In genomic region chr17:58475985-58476384, GRCh38 we compare ENCODE assay signal across 24 cellular contexts. TPM values are rescaled to one million over a fixed set of nuclear protein-coding genes. Genes with fewer than 3 reads are reported as not detected.
A peak's percentile ranks its signal among the peaks of the same experiment; 100 is the strongest.
DNase-seq lines count a peak whose midpoint lies in the region; ATAC-seq, FAIRE-seq and TF ChIP-seq lines count a peak whose summit lies in the region.
"Had no signal": no experiment of that assay in that cellular context is flagged by ENCODE, and none has a peak within 500 bp of the region (broad histone marks: within the 10 kb centered on the region; RNA-seq: fewer than 3 reads in every experiment).

No MANE protein-coding gene starts in this region.

- no peak for DNase-seq in HepG2 (ENCODE audit: low spot score)
- DNase-seq in right lobe of liver, result no peak
- DNase-seq in neural progenitor cell (ENCODE audit: low spot score), result no peak
- DNase-seq in NCI-H1436 (lab: John Stamatoyannopoulos, UW), result no peak
- DNase-seq in NCI-H2227 (lab: John Stamatoyannopoulos, UW; ENCODE audit: unreplicated experiment), result no peak
- DNase-seq in stimulated activated CD4-positive, alpha-beta T cell treated with anti-CD3 and anti-CD28 coated beads, Interleukin-1b, Interleukin-23, amount 100 ng/mL, for 48 hours, result no peak
- DNase-seq: Caco-2; CD4-positive, CD25-positive, alpha-beta regulatory T cell; CD8-positive, alpha-beta T cell; DMS153; DND-41; GM23248; H7; HCEC 1CT had no signal

- TF ChIP-seq EP300 in HepG2 (IDR thresholded peaks at IDR 0.05; ENCODE audit: low read depth in 2 of 2, low read length in 2 of 2), result no peak
- no peak for TF ChIP-seq EP300 in HepG2 (CRISPR knock-in tag; IDR thresholded peaks at IDR 0.05; ENCODE audit: borderline replicate concordance)

- H3K4me3 Mint-ChIP-seq in neural progenitor cell, result no peak overlapping the region
- H3K4me3 Mint-ChIP-seq: B cell; CD4-positive, CD25-positive, alpha-beta regulatory T cell; CD8-positive, alpha-beta T cell had no signal

- H3K4me2 ChIP-seq in HepG2 (ENCODE audit: low read depth, low read length) (no peak overlapping the region), neural progenitor cell (no peak overlapping the region)
- H3K4me2 ChIP-seq: BLaER1 had no signal

- no peaks in the 10 kb centered on the region for H3K36me3 ChIP-seq in HepG2 (replicated peaks in 1 of 2; ENCODE audit: control insufficient read depth in 1 of 2, insufficient read depth in 2 of 2, low read length in 2 of 2)
- H3K36me3 ChIP-seq in right lobe of liver, result no peaks in the 10 kb centered on the region
- H3K36me3 ChIP-seq in neural progenitor cell, result no peaks in the 10 kb centered on the region
- H3K36me3 ChIP-seq in subcutaneous abdominal adipose tissue (ENCODE audit: control insufficient read depth in 5 of 5, insufficient read depth in 5 of 5, low read length in 5 of 5), result no peaks in the 10 kb centered on the region
- H3K36me3 ChIP-seq: BLaER1 had no signal

- H3K36me3 Mint-ChIP-seq in neural progenitor cell, result no peaks in the 10 kb centered on the region

- no peak for ATAC-seq in HepG2
- no peak for ATAC-seq in right lobe of liver
- ATAC-seq: CD8-positive, alpha-beta T cell had no signal

- intact Hi-C loops in HepG2 (cut with micrococcal nuclease; ENCODE audit: unreplicated experiment) (no loop called here), right lobe of liver (cut with DNase I) (no loop called here)

- H4K20me1 ChIP-seq in HepG2 (ENCODE audit: insufficient read depth, low read length) (no peaks in the 10 kb centered on the region), neural progenitor cell (ENCODE audit: low read depth) (no peaks in the 10 kb centered on the region)
- H4K20me1 ChIP-seq: BLaER1 had no signal

- H3K4me1 Mint-ChIP-seq in neural progenitor cell, result no peaks in the 10 kb centered on the region
- H3K4me1 Mint-ChIP-seq: B cell had no signal

- H2AFZ ChIP-seq in HepG2 (ENCODE audit: low read length), result no peak overlapping the region
- H2AFZ ChIP-seq in neural progenitor cell (replicated peaks), result peak overlapping the region; percentile 10
- H2AFZ ChIP-seq: GM23248 had no signal

- H3K79me2 ChIP-seq in HepG2 (ENCODE audit: insufficient read depth, low read length), result no peaks in the 10 kb centered on the region
- no peaks in the 10 kb centered on the region for H3K79me2 ChIP-seq in neural progenitor cell (ENCODE audit: low read depth)

- no peaks in the 10 kb centered on the region for H3K9me3 Mint-ChIP-seq in neural progenitor cell
- H3K9me3 Mint-ChIP-seq: CD4-positive, CD25-positive, alpha-beta regulatory T cell; CD8-positive, alpha-beta T cell had no signal

- no peak for TF ChIP-seq RAD21 in HepG2 (CRISPR knock-in tag; IDR thresholded peaks at IDR 0.05)

- FAIRE-seq in HepG2 (lab: Jason Lieb, UNC), result no peak
- FAIRE-seq: A204.1, G401.6, GM12892, H1 had no signal

- H3K9me3 ChIP-seq in HepG2 (ENCODE audit: low read length) (no peaks in the 10 kb centered on the region), right lobe of liver (no peaks in the 10 kb centered on the region), neural progenitor cell (ENCODE audit: low read depth) (no peaks in the 10 kb centered on the region), subcutaneous abdominal adipose tissue (ENCODE audit: control insufficient read depth in 5 of 5, low read length in 5 of 5) (no peaks in the 10 kb centered on the region)
- H3K9me3 ChIP-seq: BLaER1, Caco-2 had no signal

- BruUV-seq in HepG2 (replicated peaks; lab: Mats Ljungman, UMichigan), result no TSS peak

- no peak overlapping the region for H3K4me3 ChIP-seq in HepG2 (replicated peaks in 1 of 3; ENCODE audit: insufficient read depth in 1 of 3, low read depth in 2 of 3, low read length in 3 of 3)
- H3K4me3 ChIP-seq in right lobe of liver, result no peak overlapping the region
- no peak overlapping the region for H3K4me3 ChIP-seq in neural progenitor cell
- no peak overlapping the region for H3K4me3 ChIP-seq in subcutaneous abdominal adipose tissue (ENCODE audit: low read depth in 1 of 5, low read length in 5 of 5)
- H3K4me3 ChIP-seq: BLaER1, GM23248 had no signal

- TF ChIP-seq POLR2A in HepG2 (IDR thresholded peaks at IDR 0.05; ENCODE audit: insufficient read depth in 1 of 2, low read depth in 2 of 2, low read length in 2 of 2) (no peak), right lobe of liver (IDR thresholded peaks at IDR 0.05) (no peak)

- CTCF ChIA-PET in HepG2 (lab: Yijun Ruan, JAX; ENCODE audit: low intra/inter-chr PET ratio, low total read pairs), result no interaction called here

- no peak for TF ChIP-seq CTCF in HepG2 (CRISPR knock-in tag; IDR thresholded peaks at IDR 0.05)
- TF ChIP-seq CTCF in right lobe of liver (IDR thresholded peaks at IDR 0.05), result no peak
- no peak for TF ChIP-seq CTCF in neural progenitor cell (IDR thresholded peaks at IDR 0.05)

- no peak overlapping the region for H3K9ac ChIP-seq in HepG2 (ENCODE audit: insufficient read depth, low read depth, low read length)
- no peak overlapping the region for H3K9ac ChIP-seq in neural progenitor cell
- H3K9ac ChIP-seq in subcutaneous abdominal adipose tissue (ENCODE audit: low read length in 5 of 5), result no peak overlapping the region
- H3K9ac ChIP-seq: BLaER1, GM23248 had no signal

- H3K27me3 ChIP-seq in HepG2 (ENCODE audit: control insufficient read depth in 1 of 2, insufficient read depth in 2 of 2, low read length in 2 of 2) (no peaks in the 10 kb centered on the region; a peak in 1 of 5 replicates), right lobe of liver (no peaks in the 10 kb centered on the region), neural progenitor cell (no peaks in the 10 kb centered on the region), subcutaneous abdominal adipose tissue (ENCODE audit: control insufficient read depth in 5 of 5, insufficient read depth in 4 of 5, low read length in 5 of 5) (no peaks in the 10 kb centered on the region)
- H3K27me3 ChIP-seq: BLaER1 had no signal

- no peak overlapping the region for H3K27ac Mint-ChIP-seq in neural progenitor cell
- H3K27ac Mint-ChIP-seq: B cell; CD4-positive, CD25-positive, alpha-beta regulatory T cell; CD8-positive, alpha-beta T cell had no signal

- no peak overlapping the region for H3K27ac ChIP-seq in HepG2 (ENCODE audit: extremely low read length, insufficient read depth, low read length)
- no peak overlapping the region for H3K27ac ChIP-seq in right lobe of liver
- H3K27ac ChIP-seq in neural progenitor cell, result no peak overlapping the region
- H3K27ac ChIP-seq in subcutaneous abdominal adipose tissue (ENCODE audit: low read depth, low read length), result peak overlapping the region; percentile 16
- H3K27ac ChIP-seq: 22Rv1, BLaER1, C4-2B, GM23248 had no signal

- POLR2A ChIA-PET in HepG2 (lab: Yijun Ruan, JAX), result no interaction called here

- H3K4me1 ChIP-seq in HepG2 (ENCODE audit: insufficient read depth, low read length) (no peaks in the 10 kb centered on the region), right lobe of liver (no peaks in the 10 kb centered on the region), neural progenitor cell (no peaks in the 10 kb centered on the region), subcutaneous abdominal adipose tissue (ENCODE audit: control insufficient read depth in 5 of 5, insufficient read depth in 5 of 5, low read length in 5 of 5) (no peaks in the 10 kb centered on the region)
- H3K4me1 ChIP-seq: BLaER1 had no signal

- in situ Hi-C loops in HepG2 (cut with HindIII; ENCODE audit: extremely low pct_ligation_motif_present, low pct_unique_long_range_greater_than_20kb), result no loop called here

- H3F3A ChIP-seq in neural progenitor cell (ENCODE audit: low read depth), result no peaks in the 10 kb centered on the region

- no peaks in the 10 kb centered on the region for H3K27me3 Mint-ChIP-seq in neural progenitor cell (ENCODE audit: insufficient read depth, low read depth)
- H3K27me3 Mint-ChIP-seq: B cell; CD4-positive, CD25-positive, alpha-beta regulatory T cell had no signal

RNA-seq across cellular contexts. Expression of gene HSF5, which starts 12.2 kb away (rescaled TPM):
- not detected in 2 replicates for total RNA-seq in HepG2 (2016; rRNA removed; fragmentation: Illumina TruSeq; extraction: Trizol)
- total RNA-seq in HepG2 (2016; cell fraction: cytosol; rRNA removed; fragmentation: Illumina TruSeq; extraction: Trizol; ENCODE audit: low read depth), result not detected in 2 replicates
- not detected in 2 replicates for total RNA-seq in HepG2 (2016; cell fraction: insoluble cytoplasmic fraction; rRNA removed; fragmentation: Illumina TruSeq; extraction: Trizol)
- total RNA-seq in HepG2 (2016; cell fraction: membrane; rRNA removed; fragmentation: Illumina TruSeq; extraction: Trizol), result 0.03 and 0.06 TPM in 2 replicates
- total RNA-seq in HepG2 (2016; cell fraction: nucleus; rRNA removed; fragmentation: Illumina TruSeq; extraction: Trizol), result not detected in 2 replicates
- not detected in 2 replicates for polyA plus RNA-seq in HepG2 (2011; rRNA removed)
- not detected in 2 replicates for polyA plus RNA-seq in HepG2 (2011; cell fraction: cytosol; rRNA removed)
- polyA plus RNA-seq in HepG2 (2011; cell fraction: nucleus; rRNA removed), result 0.03 TPM in 1 of 2 replicates, not detected in the other
- polyA plus RNA-seq in HepG2 (2012), result not detected in 2 replicates
- not detected in 2 replicates for polyA plus RNA-seq in HepG2 (2016; cell fraction: cytosol; fragmentation: Illumina TruSeq; extraction: Trizol; ENCODE audit: low read depth)
- not detected in 2 replicates for polyA plus RNA-seq in HepG2 (2016; cell fraction: insoluble cytoplasmic fraction; fragmentation: Illumina TruSeq; extraction: Trizol; ENCODE audit: low read depth)
- not detected in 2 replicates for polyA plus RNA-seq in HepG2 (2016; cell fraction: membrane; fragmentation: Illumina TruSeq; extraction: Trizol; ENCODE audit: low read depth)
- not detected in 2 replicates for polyA plus RNA-seq in HepG2 (2016; cell fraction: nucleus; fragmentation: Illumina TruSeq; extraction: Trizol; ENCODE audit: insufficient read depth, low read depth)
- 0.06 TPM in 1 of 2 replicates, not detected in the other for polyA minus RNA-seq in HepG2 (2011; rRNA and poly(A)+ RNA removed; ENCODE audit: low replicate concordance)
- polyA minus RNA-seq in HepG2 (2011; cell fraction: cytosol; rRNA and poly(A)+ RNA removed), result not detected in 2 replicates
- polyA minus RNA-seq in HepG2 (2011; cell fraction: nucleus; rRNA and poly(A)+ RNA removed), result 0.13 TPM in 1 of 2 replicates, not detected in the other
- under 1 TPM in 5 of 6 experiments, not detected in 1; 0.06 to 0.18 (median 0.10) TPM for total RNA-seq in right lobe of liver
- 0.03 TPM in 1 of 2 replicates, not detected in the other for total RNA-seq in neural progenitor cell (ENCODE audit: low replicate concordance)
- total RNA-seq: GM23248, H1, H7 had no signal
- polyA plus RNA-seq: AG04450, GM23248, H1 had no signal

RNA-seq across cellular contexts. Expression of gene MTMR4, which starts 38.5 kb away (rescaled TPM):
- total RNA-seq in HepG2 (2016; rRNA removed; fragmentation: Illumina TruSeq; extraction: Trizol), result 62.5 and 67.7 TPM in 2 replicates
- 6.9 and 7.8 TPM in 2 replicates for total RNA-seq in HepG2 (2016; cell fraction: cytosol; rRNA removed; fragmentation: Illumina TruSeq; extraction: Trizol; ENCODE audit: low read depth)
- 61.5 and 62.9 TPM in 2 replicates for total RNA-seq in HepG2 (2016; cell fraction: insoluble cytoplasmic fraction; rRNA removed; fragmentation: Illumina TruSeq; extraction: Trizol)
- total RNA-seq in HepG2 (2016; cell fraction: membrane; rRNA removed; fragmentation: Illumina TruSeq; extraction: Trizol), result 27.9 and 28.2 TPM in 2 replicates
- 54.7 and 66.1 TPM in 2 replicates for total RNA-seq in HepG2 (2016; cell fraction: nucleus; rRNA removed; fragmentation: Illumina TruSeq; extraction: Trizol)
- 50.0 and 65.1 TPM in 2 replicates for polyA plus RNA-seq in HepG2 (2011; rRNA removed)
- polyA plus RNA-seq in HepG2 (2011; cell fraction: cytosol; rRNA removed), result 31.7 and 35.5 TPM in 2 replicates
- polyA plus RNA-seq in HepG2 (2011; cell fraction: nucleus; rRNA removed), result 74.1 and 81.5 TPM in 2 replicates
- 31.8 and 52.5 TPM in 2 replicates for polyA plus RNA-seq in HepG2 (2012)
- 1.6 and 1.8 TPM in 2 replicates for polyA plus RNA-seq in HepG2 (2016; cell fraction: cytosol; fragmentation: Illumina TruSeq; extraction: Trizol; ENCODE audit: low read depth)
- polyA plus RNA-seq in HepG2 (2016; cell fraction: insoluble cytoplasmic fraction; fragmentation: Illumina TruSeq; extraction: Trizol; ENCODE audit: low read depth), result 34.7 and 37.2 TPM in 2 replicates
- polyA plus RNA-seq in HepG2 (2016; cell fraction: membrane; fragmentation: Illumina TruSeq; extraction: Trizol; ENCODE audit: low read depth), result 7.7 and 8.4 TPM in 2 replicates
- polyA plus RNA-seq in HepG2 (2016; cell fraction: nucleus; fragmentation: Illumina TruSeq; extraction: Trizol; ENCODE audit: insufficient read depth, low read depth), result 96.4 and 106 TPM in 2 replicates
- polyA minus RNA-seq in HepG2 (2011; rRNA and poly(A)+ RNA removed; ENCODE audit: low replicate concordance), result 196 and 302 TPM in 2 replicates
- polyA minus RNA-seq in HepG2 (2011; cell fraction: cytosol; rRNA and poly(A)+ RNA removed), result 39.7 and 42.2 TPM in 2 replicates
- 68.5 and 69.2 TPM in 2 replicates for polyA minus RNA-seq in HepG2 (2011; cell fraction: nucleus; rRNA and poly(A)+ RNA removed)
- total RNA-seq in right lobe of liver, result 100 to 1,000 TPM in 1 of 6 experiments, 10 to 100 TPM in 5; 46.4 to 101 (median 59.7) TPM
- 34.0 and 39.8 TPM in 2 replicates for total RNA-seq in neural progenitor cell (ENCODE audit: low replicate concordance)

RNA-seq across cellular contexts. Expression of gene RNF43, which starts 58.7 kb away (rescaled TPM):
- total RNA-seq in HepG2 (2016; rRNA removed; fragmentation: Illumina TruSeq; extraction: Trizol), result 51.4 and 53.4 TPM in 2 replicates
- total RNA-seq in HepG2 (2016; cell fraction: cytosol; rRNA removed; fragmentation: Illumina TruSeq; extraction: Trizol; ENCODE audit: low read depth), result 10.8 and 11.5 TPM in 2 replicates
- 41.4 and 52.0 TPM in 2 replicates for total RNA-seq in HepG2 (2016; cell fraction: insoluble cytoplasmic fraction; rRNA removed; fragmentation: Illumina TruSeq; extraction: Trizol)
- 25.5 and 28.6 TPM in 2 replicates for total RNA-seq in HepG2 (2016; cell fraction: membrane; rRNA removed; fragmentation: Illumina TruSeq; extraction: Trizol)
- 113 and 134 TPM in 2 replicates for total RNA-seq in HepG2 (2016; cell fraction: nucleus; rRNA removed; fragmentation: Illumina TruSeq; extraction: Trizol)
- 29.3 and 31.0 TPM in 2 replicates for polyA plus RNA-seq in HepG2 (2011; rRNA removed)
- 18.3 and 25.7 TPM in 2 replicates for polyA plus RNA-seq in HepG2 (2011; cell fraction: cytosol; rRNA removed)
- 81.6 and 101 TPM in 2 replicates for polyA plus RNA-seq in HepG2 (2011; cell fraction: nucleus; rRNA removed)
- polyA plus RNA-seq in HepG2 (2012), result 35.6 and 44.8 TPM in 2 replicates
- polyA plus RNA-seq in HepG2 (2016; cell fraction: cytosol; fragmentation: Illumina TruSeq; extraction: Trizol; ENCODE audit: low read depth), result 2.5 and 3.4 TPM in 2 replicates
- polyA plus RNA-seq in HepG2 (2016; cell fraction: insoluble cytoplasmic fraction; fragmentation: Illumina TruSeq; extraction: Trizol; ENCODE audit: low read depth), result 29.8 and 38.5 TPM in 2 replicates
- polyA plus RNA-seq in HepG2 (2016; cell fraction: membrane; fragmentation: Illumina TruSeq; extraction: Trizol; ENCODE audit: low read depth), result 10.3 and 11.3 TPM in 2 replicates
- polyA plus RNA-seq in HepG2 (2016; cell fraction: nucleus; fragmentation: Illumina TruSeq; extraction: Trizol; ENCODE audit: insufficient read depth, low read depth), result 110 and 118 TPM in 2 replicates
- polyA minus RNA-seq in HepG2 (2011; rRNA and poly(A)+ RNA removed; ENCODE audit: low replicate concordance), result 0.12 and 47.2 TPM in 2 replicates
- 17.4 and 23.6 TPM in 2 replicates for polyA minus RNA-seq in HepG2 (2011; cell fraction: cytosol; rRNA and poly(A)+ RNA removed)
- 134 and 180 TPM in 2 replicates for polyA minus RNA-seq in HepG2 (2011; cell fraction: nucleus; rRNA and poly(A)+ RNA removed)
- total RNA-seq in right lobe of liver, result 10 to 100 TPM in 2 of 6 experiments, 1 to 10 TPM in 4; 1.7 to 11.5 (median 6.0) TPM
- 0.50 TPM in 1 of 2 replicates, not detected in the other for total RNA-seq in neural progenitor cell (ENCODE audit: low replicate concordance)
- polyA plus RNA-seq: AG04450 had no signal
